1 cellular context compared by ENCODE assay signal in genomic region chr16:85654251-85655115, GRCh38.
TF ChIP-seq lines count a peak whose summit lies in the region.

No MANE protein-coding gene starts in this region.

TF ChIP-seq in IMR-90, 13 proteins besides CTCF, POLR2A, EP300 and RAD21 (continued from another document):
- TF ChIP-seq NFE2L2 (IDR thresholded peaks at IDR 0.05; ENCODE audit: low read depth, low read length) (no peak), MAZ (IDR thresholded peaks at IDR 0.05; ENCODE audit: borderline replicate concordance, low read depth, low read length) (no peak), CHD1 (IDR thresholded peaks at IDR 0.05; ENCODE audit: low read depth, low read length) (no peak), RCOR1 (IDR thresholded peaks at IDR 0.05; ENCODE audit: insufficient replicate concordance, low read length) (no peak), FOS (IDR thresholded peaks at IDR 0.05; ENCODE audit: low read depth, low read length) (no peak), MAFK (IDR thresholded peaks at IDR 0.05; ENCODE audit: low read depth, low read length) (no peak)
